In genomic region chr21:43859747-43860214, GRCh38 we compare ENCODE assay signal across 1 cellular context.
TF ChIP-seq lines count a peak whose summit lies in the region.

No MANE protein-coding gene starts in this region.

TF ChIP-seq in K562, 482 proteins besides CTCF, POLR2A, EP300 and RAD21 (continued from another document):
- no peak for TF ChIP-seq BRF2 (IDR thresholded peaks at IDR 0.05; ENCODE audit: borderline replicate concordance, insufficient read depth, insufficient read length)
- peak; percentile 80 for TF ChIP-seq ZNF197 (CRISPR knock-in tag; IDR thresholded peaks at IDR 0.05; ENCODE audit: low read depth)
- TF ChIP-seq ZNF324 (CRISPR knock-in tag; IDR thresholded peaks at IDR 0.05) = no peak
- TF ChIP-seq ZBTB7A (IDR thresholded peaks at IDR 0.05; ENCODE audit: borderline replicate concordance, control insufficient read depth, low read depth, low read length) = no peak
- no peak for TF ChIP-seq RNF2 (IDR thresholded peaks at IDR 0.05)
- TF ChIP-seq ZNF561 (CRISPR knock-in tag; conservative IDR thresholded peaks at IDR 0.05) = no peak
- peak in 1 of 2 experiments; percentile 61; a peak in 1 of 4 replicates for TF ChIP-seq CSDE1 (IDR thresholded peaks at IDR 0.05)
- no peak for TF ChIP-seq ATF7 (IDR thresholded peaks at IDR 0.05)
- TF ChIP-seq ZNF586 (CRISPR knock-in tag; conservative IDR thresholded peaks at IDR 0.05) = 0 out of 2 replicates have a peak, but pooled peaks have one; percentile 48
- TF ChIP-seq NR2F6 (CRISPR knock-in tag; IDR thresholded peaks at IDR 0.05) = no peak
- peak; percentile 2; the same call in 1 of the 2 replicates for TF ChIP-seq CREM (IDR thresholded peaks at IDR 0.05; ENCODE audit: low read depth)
- TF ChIP-seq, protein P1, sequence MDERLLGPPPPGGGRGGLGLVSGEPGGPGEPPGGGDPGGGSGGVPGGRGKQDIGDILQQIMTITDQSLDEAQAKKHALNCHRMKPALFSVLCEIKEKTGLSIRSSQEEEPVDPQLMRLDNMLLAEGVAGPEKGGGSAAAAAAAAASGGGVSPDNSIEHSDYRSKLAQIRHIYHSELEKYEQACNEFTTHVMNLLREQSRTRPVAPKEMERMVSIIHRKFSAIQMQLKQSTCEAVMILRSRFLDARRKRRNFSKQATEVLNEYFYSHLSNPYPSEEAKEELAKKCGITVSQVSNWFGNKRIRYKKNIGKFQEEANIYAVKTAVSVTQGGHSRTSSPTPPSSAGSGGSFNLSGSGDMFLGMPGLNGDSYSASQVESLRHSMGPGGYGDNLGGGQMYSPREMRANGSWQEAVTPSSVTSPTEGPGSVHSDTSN (CRISPR knock-in tag; IDR thresholded peaks at IDR 0.05; ENCODE audit: low read depth) = no peak
- TF ChIP-seq, protein P1 (tag; conservative IDR thresholded peaks at IDR 0.05; ENCODE audit: low read depth) = no peak; the same call in 1 of the 2 replicates
- peak; percentile 84 for TF ChIP-seq DMBX1 (CRISPR knock-in tag; IDR thresholded peaks at IDR 0.05; ENCODE audit: borderline replicate concordance)
- TF ChIP-seq ZNF133 (CRISPR knock-in tag; IDR thresholded peaks at IDR 0.05) = no peak
- no peak; the same call in 1 of the 2 replicates for TF ChIP-seq FOXJ3 (CRISPR knock-in tag; IDR thresholded peaks at IDR 0.05)
- TF ChIP-seq ZNF318 (IDR thresholded peaks at IDR 0.05; ENCODE audit: borderline replicate concordance in 1 of 2, low read depth in 1 of 2) = no peak
- TF ChIP-seq, protein P2, sequence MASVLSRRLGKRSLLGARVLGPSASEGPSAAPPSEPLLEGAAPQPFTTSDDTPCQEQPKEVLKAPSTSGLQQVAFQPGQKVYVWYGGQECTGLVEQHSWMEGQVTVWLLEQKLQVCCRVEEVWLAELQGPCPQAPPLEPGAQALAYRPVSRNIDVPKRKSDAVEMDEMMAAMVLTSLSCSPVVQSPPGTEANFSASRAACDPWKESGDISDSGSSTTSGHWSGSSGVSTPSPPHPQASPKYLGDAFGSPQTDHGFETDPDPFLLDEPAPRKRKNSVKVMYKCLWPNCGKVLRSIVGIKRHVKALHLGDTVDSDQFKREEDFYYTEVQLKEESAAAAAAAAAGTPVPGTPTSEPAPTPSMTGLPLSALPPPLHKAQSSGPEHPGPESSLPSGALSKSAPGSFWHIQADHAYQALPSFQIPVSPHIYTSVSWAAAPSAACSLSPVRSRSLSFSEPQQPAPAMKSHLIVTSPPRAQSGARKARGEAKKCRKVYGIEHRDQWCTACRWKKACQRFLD (CRISPR knock-in tag; IDR thresholded peaks at IDR 0.05) = peak; percentile 90
- no peak for TF ChIP-seq EGR1 (conservative IDR thresholded peaks at IDR 0.05)
- TF ChIP-seq NR2C1 (IDR thresholded peaks at IDR 0.05) = peak; percentile 87
- TF ChIP-seq NR2C1 (tag; IDR thresholded peaks at IDR 0.05) = peak; percentile 94
- no peak for TF ChIP-seq U2AF1 (optimal IDR thresholded peaks at IDR 0.05; ENCODE audit: low read depth, low read length)
- peak; percentile 81 for TF ChIP-seq KLF1 (tag; IDR thresholded peaks at IDR 0.05)
- no peak for TF ChIP-seq CHD2 (IDR thresholded peaks at IDR 0.05; ENCODE audit: low read depth, low read length)
- peak; percentile 72 for TF ChIP-seq ZNF239 (CRISPR knock-in tag; IDR thresholded peaks at IDR 0.05)
- no peak for TF ChIP-seq DEAF1 (CRISPR knock-in tag; IDR thresholded peaks at IDR 0.05)
- peak; percentile 80; the same call in 1 of the 2 replicates for TF ChIP-seq THRB (CRISPR knock-in tag; conservative IDR thresholded peaks at IDR 0.05)
- TF ChIP-seq, protein P3, sequence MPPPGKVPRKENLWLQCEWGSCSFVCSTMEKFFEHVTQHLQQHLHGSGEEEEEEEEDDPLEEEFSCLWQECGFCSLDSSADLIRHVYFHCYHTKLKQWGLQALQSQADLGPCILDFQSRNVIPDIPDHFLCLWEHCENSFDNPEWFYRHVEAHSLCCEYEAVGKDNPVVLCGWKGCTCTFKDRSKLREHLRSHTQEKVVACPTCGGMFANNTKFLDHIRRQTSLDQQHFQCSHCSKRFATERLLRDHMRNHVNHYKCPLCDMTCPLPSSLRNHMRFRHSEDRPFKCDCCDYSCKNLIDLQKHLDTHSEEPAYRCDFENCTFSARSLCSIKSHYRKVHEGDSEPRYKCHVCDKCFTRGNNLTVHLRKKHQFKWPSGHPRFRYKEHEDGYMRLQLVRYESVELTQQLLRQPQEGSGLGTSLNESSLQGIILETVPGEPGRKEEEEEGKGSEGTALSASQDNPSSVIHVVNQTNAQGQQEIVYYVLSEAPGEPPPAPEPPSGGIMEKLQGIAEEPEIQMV (tag; conservative IDR thresholded peaks at IDR 0.05; ENCODE audit: low read depth) = peak; percentile 36; the same call in 1 of the 2 replicates
- TF ChIP-seq EP400 (IDR thresholded peaks at IDR 0.05) = no peak
- no peak; the same call in 1 of the 2 replicates for TF ChIP-seq MYC (IDR thresholded peaks at IDR 0.05; ENCODE audit: low read depth, low read length)
- TF ChIP-seq MYC (CRISPR knock-in tag; IDR thresholded peaks at IDR 0.05; ENCODE audit: borderline replicate concordance, low read depth) = 0 out of 2 replicates have a peak, but pooled peaks have one; percentile 31
- TF ChIP-seq, protein P4, sequence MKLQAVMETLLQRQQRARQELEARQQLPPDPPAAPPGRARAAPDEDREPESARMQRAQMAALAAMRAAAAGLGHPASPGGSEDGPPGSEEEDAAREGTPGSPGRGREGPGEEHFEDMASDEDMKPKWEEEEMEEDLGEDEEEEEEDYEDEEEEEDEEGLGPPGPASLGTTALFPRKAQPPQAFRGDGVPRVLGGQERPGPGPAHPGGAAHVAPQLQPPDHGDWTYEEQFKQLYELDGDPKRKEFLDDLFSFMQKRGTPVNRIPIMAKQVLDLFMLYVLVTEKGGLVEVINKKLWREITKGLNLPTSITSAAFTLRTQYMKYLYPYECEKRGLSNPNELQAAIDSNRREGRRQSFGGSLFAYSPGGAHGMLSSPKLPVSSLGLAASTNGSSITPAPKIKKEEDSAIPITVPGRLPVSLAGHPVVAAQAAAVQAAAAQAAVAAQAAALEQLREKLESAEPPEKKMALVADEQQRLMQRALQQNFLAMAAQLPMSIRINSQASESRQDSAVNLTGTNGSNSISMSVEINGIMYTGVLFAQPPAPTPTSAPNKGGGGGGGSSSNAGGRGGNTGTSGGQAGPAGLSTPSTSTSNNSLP (IDR thresholded peaks at IDR 0.05; ENCODE audit: borderline replicate concordance, low read depth, low read length) = no peak
- peak; percentile 37 to 69; a peak in 2 of 4 replicates for TF ChIP-seq TEAD1 (CRISPR knock-in tag; IDR thresholded peaks at IDR 0.05)
- TF ChIP-seq E2F3 (CRISPR knock-in tag; IDR thresholded peaks at IDR 0.05) = peak; percentile 82
- no peak for TF ChIP-seq ZNF431 (CRISPR knock-in tag; IDR thresholded peaks at IDR 0.05)
- no peak for TF ChIP-seq GTF2E2 (tag; IDR thresholded peaks at IDR 0.05)
TF ChIP-seq in K562: peak in this region for 81.
